Comparison of ENCODE assay signal across 8 cellular contexts in genomic region chrX:123731258-123731986, GRCh38. TPM values are rescaled to one million over a fixed set of nuclear protein-coding genes. Genes with fewer than 3 reads are reported as not detected.
DNase-seq lines count a peak whose midpoint lies in the region; ATAC-seq, FAIRE-seq and TF ChIP-seq lines count a peak whose summit lies in the region.

No MANE protein-coding gene starts in this region.

- H3K27ac ChIP-seq in A549 (peak overlapping the region; percentile 89 to 98), H9 (ENCODE audit: insufficient read length, low read depth, low read length) (no peak overlapping the region), VCaP (peak overlapping the region; percentile 74), esophagus squamous epithelium (peak overlapping the region; percentile 83 to 90 (median 89)), pancreas (no peak overlapping the region)

- no peak overlapping the region for H2BK5ac ChIP-seq in H9 (ENCODE audit: insufficient read length, low read length)

- no peak overlapping the region for H2BK20ac ChIP-seq in H9 (ENCODE audit: low read depth, low read length, poor library complexity, severe bottlenecking)

- no peak overlapping the region for H2BK15ac ChIP-seq in H9 (ENCODE audit: low read depth, low read length)

- H4K5ac ChIP-seq in H9 (ENCODE audit: insufficient read length, low read depth, low read length) = no peak overlapping the region

- CTCF ChIA-PET in A549 (lab: Yijun Ruan, JAX) = interaction anchor here (1.4 to 3.2 kb wide), 5 partner anchors 11 to 138 kb away, joined by 3 to 16 read pairs (median 4); no protein-coding TSS in a partner anchor

- TF ChIP-seq CTCF in A549 (IDR thresholded peaks at IDR 0.05) = no peak
- no peak for TF ChIP-seq CTCF in H9 (conservative IDR thresholded peaks at IDR 0.05)
- no peak for TF ChIP-seq CTCF in VCaP (conservative IDR thresholded peaks at IDR 0.05)
- no peak for TF ChIP-seq CTCF in esophagus squamous epithelium (IDR thresholded peaks at IDR 0.05)
- TF ChIP-seq CTCF in pancreas (IDR thresholded peaks at IDR 0.05) = no peak
- TF ChIP-seq CTCF in D721Med (IDR thresholded peaks at IDR 0.05; ENCODE audit: insufficient read depth, missing control alignments) = no peak

- TF ChIP-seq EP300 in A549 (IDR thresholded peaks at IDR 0.05) = no peak

- H3K27ac Mint-ChIP-seq in H9 = peak overlapping the region in 2 of 3 experiments; percentile 34 to 45; a peak in 2 of 7 replicates

- intact Hi-C loops in esophagus squamous epithelium (cut with DNase I) = no loop called here
- intact Hi-C loops in pancreas (cut with DNase I) = no loop called here

- peaks cover 26 to 61% of the 10 kb centered on the region in 2 experiments for H3K9me3 Mint-ChIP-seq in H9

- H3K4me3 ChIP-seq in A549 (peak overlapping the region; percentile 80), esophagus squamous epithelium (peak overlapping the region; percentile 66 to 83 (median 76)), pancreas (peak overlapping the region; percentile 36 to 65 (median 52))

- no peak overlapping the region for H3K4ac ChIP-seq in H9 (ENCODE audit: low read depth, low read length)

- H3K14ac ChIP-seq in H9 (ENCODE audit: insufficient read depth, low read length) = no peak overlapping the region

- no peak overlapping the region for H3T11ph ChIP-seq in H9 (ENCODE audit: low read length)

- H3K27me3 ChIP-seq in H9 (ENCODE audit: insufficient read depth, low read length) (no peaks in the 10 kb centered on the region), esophagus squamous epithelium (no peaks in the 10 kb centered on the region), pancreas (no peaks in the 10 kb centered on the region)

- H2BK12ac ChIP-seq in H9 (ENCODE audit: insufficient read length, low read depth, low read length) = no peak overlapping the region

- no peaks in the 10 kb centered on the region; the same call in 1 of the 2 replicates for H3K27me3 Mint-ChIP-seq in H9 (ENCODE audit: low read depth)

- peak overlapping the region; percentile 73 for H3K56ac ChIP-seq in H9 (ENCODE audit: insufficient read length, low read depth, low read length)

- H4K20me1 ChIP-seq in H9 (ENCODE audit: control insufficient read depth, insufficient read depth, insufficient read length) = no peaks in the 10 kb centered on the region

- H4K91ac ChIP-seq in H9 (ENCODE audit: insufficient read length, low read depth, low read length) = no peak overlapping the region

- H3K36me3 Mint-ChIP-seq in H9 (ENCODE audit: insufficient read depth in 1 of 3, low read depth in 3 of 3) = peaks cover 12 to 19% (median 14%) of the 10 kb centered on the region in 3 experiments; a peak in 6 of 7 replicates

- FAIRE-seq in A549 (lab: Jason Lieb, UNC) = no peak
- FAIRE-seq in pancreas (lab: Jason Lieb, UNC) = no peak
- FAIRE-seq in D721Med (lab: Jason Lieb, UNC) = no peak

- H3K18ac ChIP-seq in H9 (ENCODE audit: insufficient read length, low read depth, low read length) = no peak overlapping the region

- H3K4me2 ChIP-seq in A549 (peak overlapping the region; percentile 90), H9 (ENCODE audit: insufficient read depth, insufficient read length, low read length) (peak overlapping the region; percentile 93)

- POLR2A ChIA-PET in A549 (lab: Yijun Ruan, JAX) = interaction anchor here (0.6 kb wide), 1 partner anchor 49 kb away, joined by 3 read pairs; no protein-coding TSS in a partner anchor

- peak overlapping the region; percentile 70 for H3K9ac ChIP-seq in H9 (ENCODE audit: extremely low read depth, insufficient read length, low read length)

- H3K79me1 ChIP-seq in H9 (ENCODE audit: insufficient read depth, low read depth, low read length, poor library complexity, severe bottlenecking) = no peaks in the 10 kb centered on the region

- DNase-seq in A549 (ENCODE audit: low read depth in 1 of 2, low spot score in 1 of 2) (peak in 1 of 2 experiments; percentile 21), H9 (no peak), esophagus squamous epithelium (lab: John Stamatoyannopoulos, UW) (no peak), pancreas (no peak), amniotic stem cell (lab: John Stamatoyannopoulos, UW) (no peak), D721Med (ENCODE audit: insufficient read length, low spot score) (no peak)

- no peak overlapping the region for H4K8ac ChIP-seq in H9 (replicated peaks; ENCODE audit: insufficient read length, low read depth, low read length)

- H3K79me2 ChIP-seq in H9 (ENCODE audit: insufficient read depth, low read length) = peaks cover 6% of the 10 kb centered on the region; the same call in 1 of the 2 replicates

- no peaks in the 10 kb centered on the region for H3K36me3 ChIP-seq in esophagus squamous epithelium
- H3K36me3 ChIP-seq in pancreas = no peaks in the 10 kb centered on the region

- H3K4me3 Mint-ChIP-seq in H9 = peak overlapping the region; percentile 89 to 90

- no peak overlapping the region for H2AFZ ChIP-seq in H9 (ENCODE audit: low read length)

- no peak overlapping the region for H2AK5ac ChIP-seq in H9 (ENCODE audit: insufficient read length, low read length)

- no peak overlapping the region for H2BK120ac ChIP-seq in H9 (ENCODE audit: low read depth, low read length, poor library complexity, severe bottlenecking)

- no peak for TF ChIP-seq RAD21 in A549 (conservative IDR thresholded peaks at IDR 0.05 in 1 of 2, IDR thresholded peaks at IDR 0.05 in 1 of 2)

- no peak for TF ChIP-seq POLR2A in A549 (IDR thresholded peaks at IDR 0.05; ENCODE audit: low read length)
- TF ChIP-seq POLR2A in esophagus squamous epithelium (IDR thresholded peaks at IDR 0.05) = no peak

- peaks cover 3 to 9% of the 10 kb centered on the region in 2 experiments; a peak in 2 of 4 replicates for H3K4me1 Mint-ChIP-seq in H9

- 6% methylated on average over 16 of the region's 16 CpGs for WGBS in A549 (ENCODE audit: missing lambda C conversion rate)
- no CpG with 5 or more reads among the region's 16 CpGs for WGBS in H9 (ENCODE audit: extremely low coverage, insufficient read length, low lambda C conversion rate)
- WGBS in esophagus squamous epithelium, 2 donors = 0 to 46% methylated on average over 15 to 16 of the region's 16 CpGs
- WGBS in pancreas, 2 donors = 6 to 23% methylated on average over 16 of the region's 16 CpGs

- no peak for ATAC-seq in A549
- no peak for ATAC-seq in pancreas
- ATAC-seq in HG03457 (IDR thresholded peaks at IDR 0.05; ENCODE audit: unreplicated experiment) = no peak

- H3K4me1 ChIP-seq in A549 (peaks cover 35% of the 10 kb centered on the region; the same call in 2 of the 3 replicates), H9 (ENCODE audit: insufficient read depth, low read length) (no peaks in the 10 kb centered on the region), esophagus squamous epithelium (peaks cover 0 to 45% (median 0%) of the 10 kb centered on the region in 3 donors), pancreas (no peaks in the 10 kb centered on the region)

- no peaks in the 10 kb centered on the region for H3K9me3 ChIP-seq in A549
- peaks cover 13% of the 10 kb centered on the region for H3K9me3 ChIP-seq in H9 (ENCODE audit: control insufficient read depth, low read depth, low read length)
- H3K9me3 ChIP-seq in esophagus squamous epithelium = no peaks in the 10 kb centered on the region
- H3K9me3 ChIP-seq in pancreas = no peaks in the 10 kb centered on the region

- peaks cover 6% of the 10 kb centered on the region for H3K23me2 ChIP-seq in H9 (ENCODE audit: insufficient read length, low read depth, low read length, poor library complexity, severe bottlenecking)

- no peak overlapping the region for H3K23ac ChIP-seq in H9 (ENCODE audit: insufficient read length, low read depth, low read length)

TF ChIP-seq in A549, 52 proteins besides CTCF, POLR2A, EP300 and RAD21 (continues in another document):
- TF ChIP-seq, protein P1, sequence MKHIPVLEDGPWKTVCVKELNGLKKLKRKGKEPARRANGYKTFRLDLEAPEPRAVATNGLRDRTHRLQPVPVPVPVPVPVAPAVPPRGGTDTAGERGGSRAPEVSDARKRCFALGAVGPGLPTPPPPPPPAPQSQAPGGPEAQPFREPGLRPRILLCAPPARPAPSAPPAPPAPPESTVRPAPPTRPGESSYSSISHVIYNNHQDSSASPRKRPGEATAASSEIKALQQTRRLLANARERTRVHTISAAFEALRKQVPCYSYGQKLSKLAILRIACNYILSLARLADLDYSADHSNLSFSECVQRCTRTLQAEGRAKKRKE (CRISPR knock-in tag; IDR thresholded peaks at IDR 0.05; ENCODE audit: low read depth) = no peak
- TF ChIP-seq, protein P2, sequence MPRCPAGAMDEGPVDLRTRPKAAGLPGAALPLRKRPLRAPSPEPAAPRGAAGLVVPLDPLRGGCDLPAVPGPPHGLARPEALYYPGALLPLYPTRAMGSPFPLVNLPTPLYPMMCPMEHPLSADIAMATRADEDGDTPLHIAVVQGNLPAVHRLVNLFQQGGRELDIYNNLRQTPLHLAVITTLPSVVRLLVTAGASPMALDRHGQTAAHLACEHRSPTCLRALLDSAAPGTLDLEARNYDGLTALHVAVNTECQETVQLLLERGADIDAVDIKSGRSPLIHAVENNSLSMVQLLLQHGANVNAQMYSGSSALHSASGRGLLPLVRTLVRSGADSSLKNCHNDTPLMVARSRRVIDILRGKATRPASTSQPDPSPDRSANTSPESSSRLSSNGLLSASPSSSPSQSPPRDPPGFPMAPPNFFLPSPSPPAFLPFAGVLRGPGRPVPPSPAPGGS (IDR thresholded peaks at IDR 0.05) = no peak
- TF ChIP-seq, protein P3, sequence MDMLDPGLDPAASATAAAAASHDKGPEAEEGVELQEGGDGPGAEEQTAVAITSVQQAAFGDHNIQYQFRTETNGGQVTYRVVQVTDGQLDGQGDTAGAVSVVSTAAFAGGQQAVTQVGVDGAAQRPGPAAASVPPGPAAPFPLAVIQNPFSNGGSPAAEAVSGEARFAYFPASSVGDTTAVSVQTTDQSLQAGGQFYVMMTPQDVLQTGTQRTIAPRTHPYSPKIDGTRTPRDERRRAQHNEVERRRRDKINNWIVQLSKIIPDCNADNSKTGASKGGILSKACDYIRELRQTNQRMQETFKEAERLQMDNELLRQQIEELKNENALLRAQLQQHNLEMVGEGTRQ (IDR thresholded peaks at IDR 0.05) = no peak

RNA-seq across cellular contexts. Expression of gene THOC2, which starts 1.4 kb away (rescaled TPM):
- polyA plus RNA-seq in A549 (2011; rRNA removed) (119 and 155 TPM in 2 replicates), A549 (2017; fragmentation: RNase III; extraction: RNeasy Plus Mini Kit Qiagen cat#74134 plus additional on column Dnase treatment) (54.4 to 62.0 TPM (median 61.8 TPM) in 3 replicates), pancreas (10 to 100 TPM; 21.9 to 52.6 TPM)
- polyA plus RNA-seq in A549 (2012; cell fraction: cytosol; rRNA removed) = 21.8 and 23.0 TPM in 2 replicates
- polyA plus RNA-seq in A549 (2012; cell fraction: nucleus; rRNA removed) = 26.2 and 46.4 TPM in 2 replicates
- 42.6 and 47.7 TPM in 2 replicates for polyA minus RNA-seq in A549 (2011; rRNA and poly(A)+ RNA removed)
- total RNA-seq in H9 (2021) (70.5 and 72.1 TPM in 2 replicates), esophagus squamous epithelium (100 to 1,000 TPM in 1 of 4 donors, 10 to 100 TPM in 3; 36.4 to 108 (median 63.8) TPM), pancreas (10 to 100 TPM; 18.9 to 39.5 (median 25.3) TPM)

Comparison
In these comparisons a context has a peak if more than half of its experiments do, and no peak if none do; other contexts are left out.
1. H3K27ac ChIP-seq: peak in A549 (2 of 2), VCaP (single experiment) and esophagus squamous epithelium (4 of 4); none in H9 (single experiment) and pancreas (0 of 4).
2. Peak in every context shown above with its lines, with median percentiles within 50 percentile points of each other: H3K4me3 ChIP-seq.